ENCODE assay signal across 1 cellular context in genomic region chr10:123007558-123008378, GRCh38.
TF ChIP-seq lines count a peak whose summit lies in the region.

No MANE protein-coding gene starts in this region.

TF ChIP-seq in K562, 482 proteins besides CTCF, POLR2A, EP300 and RAD21 (continued from another document):
- peak; percentile 57 for TF ChIP-seq USF2 (CRISPR knock-in tag; IDR thresholded peaks at IDR 0.05)
